In the genomic region with DNA sequence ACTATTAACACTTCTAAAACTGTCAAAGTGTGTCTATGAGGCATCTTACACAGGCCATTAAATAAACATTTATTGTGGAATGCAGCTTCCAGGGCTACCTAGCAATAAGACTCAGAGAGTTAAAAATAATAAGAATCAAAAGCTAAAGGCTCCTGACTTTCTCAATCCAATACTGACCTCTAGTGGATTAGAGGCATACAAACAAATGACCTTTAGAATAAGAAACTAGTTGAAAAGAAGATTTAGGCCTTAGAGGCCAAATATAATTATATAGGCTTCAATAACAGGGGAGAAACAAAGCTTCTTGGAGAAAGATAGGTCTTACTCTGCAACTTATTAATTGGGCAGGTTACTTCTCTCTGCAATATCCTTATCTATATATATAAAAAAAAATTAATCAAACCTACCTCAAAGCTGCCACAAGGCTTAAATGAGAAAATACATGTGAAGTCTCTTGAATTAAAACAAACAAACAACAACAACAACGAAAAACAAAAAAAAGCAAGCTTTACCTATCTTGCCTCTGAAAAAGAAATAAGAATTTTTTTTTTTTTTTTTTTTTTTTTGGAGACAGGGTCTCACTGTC, we compare ENCODE assay signal across 8 cellular contexts.
DNase-seq lines count a peak whose midpoint lies in the region; ATAC-seq, FAIRE-seq and TF ChIP-seq lines count a peak whose summit lies in the region.

No MANE protein-coding gene starts in this region.

- peak; percentile 52 for ATAC-seq in GM19328 (IDR thresholded peaks at IDR 0.05; ENCODE audit: unreplicated experiment)

- in situ Hi-C loops in astrocyte of the spinal cord (cut with HindIII; ENCODE audit: low sequenced_read_pairs) = no loop called here

- DNase-seq in AML-193 (lab: John Stamatoyannopoulos, UW) = peak; percentile 69 to 78
- peak; percentile 41 for DNase-seq in NCI-H2171 (lab: John Stamatoyannopoulos, UW)
- DNase-seq in astrocyte of the spinal cord (ENCODE audit: low read depth, low spot score) = peak; percentile 68
- no peak for DNase-seq in kidney
- no peak for DNase-seq in uterus
- no peak for DNase-seq in effector CD8-positive, alpha-beta T cell (lab: John Stamatoyannopoulos, UW)
- no peak for DNase-seq in GM12892 (ENCODE audit: insufficient read length)

- intact Hi-C loops in kidney (cut with DNase I) = loop anchor here (10.0 kb wide), 2 partner anchors 655 to 1025 kb away; no protein-coding TSS in a partner anchor
- intact Hi-C loops in uterus (cut with DNase I; ENCODE audit: low total_unique reads) = no loop called here

- H3K36me3 ChIP-seq in kidney (ENCODE audit: control insufficient read depth in 1 of 2, insufficient read depth in 2 of 2, low read length in 2 of 2) (no peaks in the 10 kb centered on the region), uterus (no peaks in the 10 kb centered on the region)

- H3K9me3 ChIP-seq in kidney (ENCODE audit: control insufficient read depth in 1 of 2, low read length in 2 of 2) (no peaks in the 10 kb centered on the region), uterus (no peaks in the 10 kb centered on the region)

- H3K27ac ChIP-seq in kidney (ENCODE audit: low read depth in 2 of 2, low read length in 2 of 2) (no peak overlapping the region), uterus (no peak overlapping the region)

- FAIRE-seq in kidney (lab: Jason Lieb, UNC) (peak; percentile 64), GM12892 (lab: Jason Lieb, UNC) (no peak)

- no peaks in the 10 kb centered on the region for H3K4me1 ChIP-seq in kidney (ENCODE audit: control insufficient read depth in 1 of 2, insufficient read depth in 1 of 2, low read depth in 1 of 2, low read length in 2 of 2)
- H3K4me1 ChIP-seq in uterus = no peaks in the 10 kb centered on the region

- H3K4me3 ChIP-seq in astrocyte of the spinal cord (ENCODE audit: low read depth, low read length) = no peak overlapping the region
- no peak overlapping the region for H3K4me3 ChIP-seq in kidney (ENCODE audit: low read length in 2 of 2)
- H3K4me3 ChIP-seq in uterus = no peak overlapping the region

- TF ChIP-seq POLR2A in uterus (IDR thresholded peaks at IDR 0.05) (no peak), GM12892 (IDR thresholded peaks at IDR 0.05; ENCODE audit: low read depth, low read length) (no peak)

- H3K9ac ChIP-seq in kidney (ENCODE audit: low read length in 2 of 2) = no peak overlapping the region

- no peaks in the 10 kb centered on the region for H3K27me3 ChIP-seq in uterus

- TF ChIP-seq CTCF in astrocyte of the spinal cord (IDR thresholded peaks at IDR 0.05; ENCODE audit: low read depth, low read length) (peak; percentile 54), kidney (IDR thresholded peaks at IDR 0.05; ENCODE audit: borderline replicate concordance, extremely low read depth, insufficient read depth) (peak; percentile 56), uterus (IDR thresholded peaks at IDR 0.05) (peak; percentile 54 to 64 (median 59))

Comparison
In these comparisons a context has a peak if more than half of its experiments do, and no peak if none do; other contexts are left out.
1. DNase-seq: peak in AML-193 (2 of 2), NCI-H2171 (single experiment) and astrocyte of the spinal cord (single experiment); none in kidney (single experiment), uterus (0 of 2), effector CD8-positive, alpha-beta T cell (single experiment) and GM12892 (single experiment).
2. Peak in every context shown above with its lines, with median percentiles within 50 percentile points of each other: CTCF ChIP-seq.